30 cellular contexts compared by ENCODE assay signal in genomic region chrX:43474321-43474720, GRCh38.
DNase-seq lines count a peak whose midpoint lies in the region; ATAC-seq, FAIRE-seq and TF ChIP-seq lines count a peak whose summit lies in the region.
"Had no signal": no experiment of that assay in that cellular context is flagged by ENCODE, and none has a peak within 500 bp of the region (broad histone marks: within the 10 kb centered on the region; RNA-seq: fewer than 3 reads in every experiment).

No MANE protein-coding gene starts in this region.

- CTCF ChIA-PET in RWPE1 (lab: Yijun Ruan, JAX) = no interaction called here

- H3K9me3 Mint-ChIP-seq in activated naive CD8-positive, alpha-beta T cell treated with anti-CD3 and anti-CD28 coated beads, Interleukin-2, amount 50 U/mL, for 24 hours = no peaks in the 10 kb centered on the region
- H3K9me3 Mint-ChIP-seq: activated CD4-positive, alpha-beta T cell treated with anti-CD3 and anti-CD28 coated beads, Interleukin-2, amount 10 ng/mL, durations not matched to agents 24 days and 14 days; activated naive CD4-positive, alpha-beta T cell treated with anti-CD3 and anti-CD28 coated beads, Interleukin-2, amount 50 U/mL, for 24 hours; activated T-helper 1 cell treated with anti-CD3 and anti-CD28 coated beads, Interleukin-12 subunit alpha, Interleukin-12 subunit beta, Interleukin-2, Interleukin-4 antibody, amounts not matched to agents 30 ng/mL and 10 ng/mL and 1 ng/mL, durations not matched to agents 14 hours and 24 hours and 36 hours; T-cell had no signal

- H3K27me3 Mint-ChIP-seq in activated naive CD8-positive, alpha-beta T cell treated with anti-CD3 and anti-CD28 coated beads, Interleukin-2, amount 50 U/mL, for 24 hours = no peaks in the 10 kb centered on the region
- H3K27me3 Mint-ChIP-seq: activated CD4-positive, alpha-beta T cell treated with anti-CD3 and anti-CD28 coated beads, Interleukin-2, amount 10 ng/mL, durations not matched to agents 24 days and 14 days; activated CD8-positive, alpha-beta memory T cell treated with anti-CD3 and anti-CD28 coated beads, Interleukin-2, amount 10 ng/mL, durations not matched to agents 7 days and 5 days; activated naive CD4-positive, alpha-beta T cell treated with anti-CD3 and anti-CD28 coated beads, Interleukin-2, amount 50 U/mL, for 24 hours; naive B cell had no signal

- FAIRE-seq in urothelium cell line (lab: Jason Lieb, UNC) = no peak
- no peak for FAIRE-seq in GM12891 (lab: Jason Lieb, UNC)
- FAIRE-seq: K562 had no signal

- no peak overlapping the region for H3K27ac Mint-ChIP-seq in activated naive CD8-positive, alpha-beta T cell treated with anti-CD3 and anti-CD28 coated beads, Interleukin-2, amount 50 U/mL, for 24 hours
- H3K27ac Mint-ChIP-seq: activated CD4-positive, alpha-beta T cell treated with anti-CD3 and anti-CD28 coated beads, Interleukin-2, amount 10 ng/mL, durations not matched to agents 24 days and 14 days; activated CD8-positive, alpha-beta memory T cell treated with anti-CD3 and anti-CD28 coated beads, Interleukin-2, amount 10 ng/mL, durations not matched to agents 7 days and 5 days; activated naive CD4-positive, alpha-beta T cell treated with anti-CD3 and anti-CD28 coated beads, Interleukin-2, amount 50 U/mL, for 24 hours; activated T-helper 1 cell treated with anti-CD3 and anti-CD28 coated beads, Interleukin-12 subunit alpha, Interleukin-12 subunit beta, Interleukin-2, Interleukin-4 antibody, amounts not matched to agents 30 ng/mL and 10 ng/mL and 1 ng/mL, durations not matched to agents 14 hours and 24 hours and 36 hours; naive B cell; T-cell had no signal

- no peak for TF ChIP-seq POLR2A in GM12891 (IDR thresholded peaks at IDR 0.05; ENCODE audit: low read depth, low read length)

- ATAC-seq in activated naive CD8-positive, alpha-beta T cell treated with anti-CD3 and anti-CD28 coated beads, Interleukin-2, amount 50 U/mL, for 24 hours = no peak
- ATAC-seq: activated CD8-positive, alpha-beta memory T cell treated with anti-CD3 and anti-CD28 coated beads, Interleukin-2, amount 10 ng/mL, durations not matched to agents 7 days and 5 days; K562; left colon; stimulated activated naive CD8-positive, alpha-beta T cell treated with anti-CD3 and anti-CD28 coated beads, Interleukin-15, Interleukin-2, amounts not matched to agents 100 U/mL and 50 U/mL, for 24 hours; T-cell had no signal

- TF ChIP-seq CTCF in RWPE1 (conservative IDR thresholded peaks at IDR 0.05; ENCODE audit: low read depth) = no peak

- H3K4me1 Mint-ChIP-seq in activated naive CD8-positive, alpha-beta T cell treated with anti-CD3 and anti-CD28 coated beads, Interleukin-2, amount 50 U/mL, for 24 hours = peaks cover 10% of the 10 kb centered on the region
- H3K4me1 Mint-ChIP-seq: naive B cell had no signal

- POLR2A ChIA-PET in RWPE1 (lab: Yijun Ruan, JAX; ENCODE audit: low non-redundant PET) = no interaction called here

- H3K27ac ChIP-seq in RWPE1 (no peak overlapping the region), substantia nigra (ENCODE audit: low read depth, low read length, poor library complexity, severe bottlenecking) (no peak overlapping the region)
- H3K27ac ChIP-seq: 22Rv1, ascending aorta, esophagus squamous epithelium, tibial artery had no signal

- no peak overlapping the region for H3K4me3 Mint-ChIP-seq in activated naive CD8-positive, alpha-beta T cell treated with anti-CD3 and anti-CD28 coated beads, Interleukin-2, amount 50 U/mL, for 24 hours
- H3K4me3 Mint-ChIP-seq: activated CD4-positive, alpha-beta T cell treated with anti-CD3 and anti-CD28 coated beads, Interleukin-2, amount 10 ng/mL, durations not matched to agents 24 days and 14 days; activated CD8-positive, alpha-beta memory T cell treated with anti-CD3 and anti-CD28 coated beads, Interleukin-2, amount 10 ng/mL, durations not matched to agents 7 days and 5 days; activated naive CD4-positive, alpha-beta T cell treated with anti-CD3 and anti-CD28 coated beads, Interleukin-2, amount 50 U/mL, for 24 hours; activated T-helper 1 cell treated with anti-CD3 and anti-CD28 coated beads, Interleukin-12 subunit alpha, Interleukin-12 subunit beta, Interleukin-2, Interleukin-4 antibody, amounts not matched to agents 30 ng/mL and 10 ng/mL and 1 ng/mL, durations not matched to agents 14 hours and 24 hours and 36 hours; naive B cell; T-cell had no signal

- peak; percentile 30 for DNase-seq in DMS53 (lab: John Stamatoyannopoulos, UW)
- no peak for DNase-seq in DMS53 treated with DMSO at 0.1 percent for 48 hours (lab: John Stamatoyannopoulos, UW; ENCODE audit: unreplicated experiment)
- DNase-seq in RWPE1 (ENCODE audit: low spot score) = peak; percentile 24
- peak; percentile 36 for DNase-seq in glomerular visceral epithelial cell (ENCODE audit: extremely low spot score)
- peak; percentile 21 for DNase-seq in urothelium cell line (ENCODE audit: low spot score)
- no peak for DNase-seq in substantia nigra (lab: John Stamatoyannopoulos, UW)
- DNase-seq in activated naive CD8-positive, alpha-beta T cell treated with anti-CD3 and anti-CD28 coated beads, Interleukin-2, amount 50 U/mL, for 24 hours = no peak
- DNase-seq in GM12891 (ENCODE audit: insufficient read length, low spot score) = no peak
- DNase-seq: activated CD4-positive, alpha-beta T cell treated with anti-CD3 and anti-CD28 coated beads, Interleukin-2, amount 10 ng/mL, durations not matched to agents 24 days and 14 days; activated CD8-positive, alpha-beta memory T cell treated with anti-CD3 and anti-CD28 coated beads, Interleukin-2, amount 10 ng/mL, durations not matched to agents 7 days and 5 days; AML-193; cerebellar nuclear complex; effector CD4-positive, alpha-beta T cell; esophagus squamous epithelium; left colon; mesenchymal stem cell; MV-4-11; naive B cell; NCI-H1694 treated with DMSO at 0.1 percent for 48 hours; NCI-H82; OCI-M1; stimulated activated CD4-positive, alpha-beta T cell treated with anti-CD3 and anti-CD28 coated beads, Interleukin-4, amount 100 ng/mL, for 24 hours; stimulated activated naive CD8-positive, alpha-beta T cell treated with anti-CD3 and anti-CD28 coated beads, Interleukin-15, Interleukin-2, amounts not matched to agents 100 U/mL and 50 U/mL, for 24 hours; T-cell; tibial artery had no signal

- H3K36me3 Mint-ChIP-seq in activated naive CD8-positive, alpha-beta T cell treated with anti-CD3 and anti-CD28 coated beads, Interleukin-2, amount 50 U/mL, for 24 hours (ENCODE audit: low read depth) = no peaks in the 10 kb centered on the region
- H3K36me3 Mint-ChIP-seq: activated naive CD4-positive, alpha-beta T cell treated with anti-CD3 and anti-CD28 coated beads, Interleukin-2, amount 50 U/mL, for 24 hours; naive B cell; T-cell had no signal

TF ChIP-seq in GM12891, 5 proteins besides CTCF, POLR2A, EP300 and RAD21:
- TF ChIP-seq SPI1 (IDR thresholded peaks at IDR 0.05; ENCODE audit: low read depth, low read length) (no peak), PAX5 (IDR thresholded peaks at IDR 0.05; ENCODE audit: insufficient read depth, low read length, severe bottlenecking) (no peak), TAF1 (IDR thresholded peaks at IDR 0.05; ENCODE audit: low read depth, low read length) (no peak), POLR2AphosphoS5 (IDR thresholded peaks at IDR 0.05; ENCODE audit: low read depth, low read length) (no peak), POU2F2 (IDR thresholded peaks at IDR 0.05; ENCODE audit: low read depth, low read length) (no peak)

Comparison
In these comparisons a context has a peak if more than half of its experiments do, and no peak if none do; other contexts are left out.
1. DNase-seq: peak in DMS53 (single experiment), RWPE1 (single experiment), glomerular visceral epithelial cell (single experiment) and urothelium cell line (single experiment); none in DMS53 treated with DMSO at 0.1 percent for 48 hours (single experiment), substantia nigra (0 of 49), activated naive CD8-positive, alpha-beta T cell treated with anti-CD3 and anti-CD28 coated beads, Interleukin-2, amount 50 U/mL, for 24 hours (single experiment) and GM12891 (single experiment).